ENCODE assay signal across 11 cellular contexts in genomic region chr1:230863449-230863848, GRCh38. TPM values are rescaled to one million over a fixed set of nuclear protein-coding genes. Genes with fewer than 3 reads are reported as not detected.
DNase-seq lines count a peak whose midpoint lies in the region; ATAC-seq and TF ChIP-seq lines count a peak whose summit lies in the region.
"Had no signal": no experiment of that assay in that cellular context is flagged by ENCODE, and none has a peak within 500 bp of the region (broad histone marks: within the 10 kb centered on the region; RNA-seq: fewer than 3 reads in every experiment).

No MANE protein-coding gene starts in this region.

- H3K27ac ChIP-seq in temporal lobe (ENCODE audit: low read depth, low read length) = peak overlapping the region; percentile 60

- peaks cover 12% of the 10 kb centered on the region for H3K27me3 Mint-ChIP-seq in WTC11 (ENCODE audit: low read depth)

- no peak for TF ChIP-seq CTCF in WTC11 (IDR thresholded peaks at IDR 0.05)

- peaks cover 46% of the 10 kb centered on the region for H3K4me1 Mint-ChIP-seq in WTC11

- peak; percentile 14; the same call in 1 of the 2 replicates for ATAC-seq in WTC11

- H3K4me3 Mint-ChIP-seq in WTC11 = no peak overlapping the region

- H3K36me3 Mint-ChIP-seq in WTC11 = 0 out of 2 replicates have a peak, but pooled peaks cover 6% of the 10 kb centered on the region

- CTCF ChIA-PET in WTC11 (lab: Charles Lee) = interaction anchor here (0.9 to 2.2 kb wide), 2 partner anchors 10 to 221 kb away, joined by 3 to 6 read pairs; partner anchors contain the start of gene COG2

- 0 out of 2 replicates have a peak overlapping the region, but pooled peaks have one; percentile 38 for H3K27ac Mint-ChIP-seq in WTC11

- H3K9me3 Mint-ChIP-seq in WTC11 = no peaks in the 10 kb centered on the region; the same call in 1 of the 2 replicates

- peak; percentile 3 for DNase-seq in NCI-H146 (lab: John Stamatoyannopoulos, UW)
- no peak for DNase-seq in NCI-H146 treated with DMSO at 0.1 percent for 48 hours (lab: John Stamatoyannopoulos, UW; ENCODE audit: unreplicated experiment)
- peak; percentile 19 for DNase-seq in WTC11 (ENCODE audit: low spot score)
- peak; percentile 94 for DNase-seq in islet precursor cell
- DNase-seq in activated gamma-delta T cell (lab: John Stamatoyannopoulos, UW) = no peak
- no peak for DNase-seq in NCI-H82 treated with DMSO at 0.1 percent for 48 hours (lab: John Stamatoyannopoulos, UW; ENCODE audit: unreplicated experiment)
- no peak for DNase-seq in NCI-H82 (lab: John Stamatoyannopoulos, UW)
- DNase-seq: 8988T; activated CD4-positive, CD25-positive, alpha-beta regulatory T cell; NCI-H187 had no signal

- POLR2A ChIA-PET in WTC11 (lab: Charles Lee) = no interaction called here

TF ChIP-seq in WTC11, 78 proteins besides CTCF, POLR2A, EP300 and RAD21:
- TF ChIP-seq PRDM15 (CRISPR knock-in tag; IDR thresholded peaks at IDR 0.05) = no peak
- TF ChIP-seq ZSCAN18 (CRISPR knock-in tag; IDR thresholded peaks at IDR 0.05) = no peak
- TF ChIP-seq IRF1 (CRISPR knock-in tag; IDR thresholded peaks at IDR 0.05) = no peak
- no peak for TF ChIP-seq MLX (CRISPR knock-in tag; IDR thresholded peaks at IDR 0.05)
- TF ChIP-seq ZNF671 (CRISPR knock-in tag; IDR thresholded peaks at IDR 0.05) = no peak
- no peak for TF ChIP-seq NR3C1 (CRISPR knock-in tag; conservative IDR thresholded peaks at IDR 0.05; ENCODE audit: low read depth)
- TF ChIP-seq JUN (CRISPR knock-in tag; IDR thresholded peaks at IDR 0.05) = no peak
- TF ChIP-seq CREM (CRISPR knock-in tag; IDR thresholded peaks at IDR 0.05) = no peak
- TF ChIP-seq EMX1 (CRISPR knock-in tag; IDR thresholded peaks at IDR 0.05) = no peak
- TF ChIP-seq ATF2 (CRISPR knock-in tag; IDR thresholded peaks at IDR 0.05; ENCODE audit: borderline replicate concordance, low read depth) = no peak
- TF ChIP-seq MYBL2 (CRISPR knock-in tag; IDR thresholded peaks at IDR 0.05) = no peak
- no peak for TF ChIP-seq TEAD1 (CRISPR knock-in tag; IDR thresholded peaks at IDR 0.05)
- TF ChIP-seq TCF7 (CRISPR knock-in tag; IDR thresholded peaks at IDR 0.05; ENCODE audit: low read depth) = no peak
- no peak for TF ChIP-seq GRHL2 (CRISPR knock-in tag; IDR thresholded peaks at IDR 0.05; ENCODE audit: insufficient replicate concordance, severe bottlenecking)
- no peak for TF ChIP-seq AFF4 (CRISPR knock-in tag; IDR thresholded peaks at IDR 0.05; ENCODE audit: borderline replicate concordance)
TF ChIP-seq in WTC11: peak in this region for 0.

RNA-seq across cellular contexts. Expression of gene C1orf198, which starts 4.9 kb away (rescaled TPM):
- 23.4 to 26.9 TPM (median 25.4 TPM) in 3 replicates for total RNA-seq in WTC11 (2021)
- 17.9 TPM for total RNA-seq in temporal lobe

Comparison
In these comparisons a context has a peak if more than half of its experiments do, and no peak if none do; other contexts are left out.
1. DNase-seq: peak in NCI-H146 (single experiment), WTC11 (single experiment) and islet precursor cell (single experiment); none in NCI-H146 treated with DMSO at 0.1 percent for 48 hours (single experiment), activated gamma-delta T cell (single experiment), NCI-H82 treated with DMSO at 0.1 percent for 48 hours (single experiment) and NCI-H82 (single experiment).